Comparison of ENCODE assay signal across 9 cellular contexts in the genomic region with DNA sequence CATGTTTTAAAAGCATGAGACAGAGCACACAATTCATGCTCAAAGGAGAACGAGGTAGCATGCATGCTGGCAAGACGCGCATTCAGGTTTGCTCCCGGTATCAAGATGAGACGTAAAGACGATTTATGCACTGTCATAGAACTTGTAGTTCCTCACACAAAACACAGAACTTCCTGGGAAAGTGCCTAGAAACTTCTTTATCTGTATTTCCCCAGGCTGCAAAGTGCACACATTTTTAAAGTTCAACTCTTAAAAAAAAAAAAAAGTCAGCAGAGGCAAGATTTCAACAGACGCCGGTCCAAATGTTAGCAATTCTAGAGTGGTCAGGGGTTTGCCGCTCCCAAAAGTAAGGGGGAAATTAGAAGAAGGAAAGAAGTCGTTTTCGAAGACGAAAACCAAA.
DNase-seq lines count a peak whose midpoint lies in the region; ATAC-seq, FAIRE-seq and TF ChIP-seq lines count a peak whose summit lies in the region.
"Had no signal": no experiment of that assay in that cellular context is flagged by ENCODE, and none has a peak within 500 bp of the region (broad histone marks: within the 10 kb centered on the region; RNA-seq: fewer than 3 reads in every experiment).

No MANE protein-coding gene starts in this region.

- peaks cover 4 to 8% of the 10 kb centered on the region in 2 experiments; a peak in 3 of 5 replicates for H3K27me3 ChIP-seq in K562 (ENCODE audit: control insufficient read depth in 2 of 2, insufficient read depth in 2 of 2, low read length in 2 of 2)

- peak overlapping the region; percentile 45; the same call in 1 of the 2 replicates for H3K4me2 ChIP-seq in K562 (ENCODE audit: insufficient read depth, low read length)

- POLR2A ChIA-PET in K562 (lab: Yijun Ruan, JAX), result interaction anchor here (0.7 kb wide), 1 partner anchor 10 kb away, joined by 3 read pairs; no protein-coding TSS in a partner anchor

- no peak overlapping the region for H3K9ac ChIP-seq in K562 (ENCODE audit: insufficient read depth in 1 of 2, low read depth in 2 of 2, low read length in 2 of 2)

- H3K36me3 Mint-ChIP-seq in stimulated activated naive CD8-positive, alpha-beta T cell treated with anti-CD3 and anti-CD28 coated beads, Interleukin-15, Interleukin-2, amounts not matched to agents 100 ng/mL and 50 ng/mL, for 24 hours (ENCODE audit: low read depth), result no peaks in the 10 kb centered on the region

- in situ Hi-C loops in K562 (cut with MboI), result no loop called here

- no peak for TF ChIP-seq RAD21 in K562 (CRISPR knock-in tag; conservative IDR thresholded peaks at IDR 0.05 in 1 of 2, IDR thresholded peaks at IDR 0.05 in 1 of 2)

- H3K9me3 ChIP-seq in K562 (replicated peaks; ENCODE audit: control insufficient read depth, insufficient read depth, low read depth, low read length) (no peaks in the 10 kb centered on the region), mucosa of descending colon (no peaks in the 10 kb centered on the region)
- H3K9me3 ChIP-seq: HAP-1 had no signal

- H3K4me3 Mint-ChIP-seq in stimulated activated naive CD8-positive, alpha-beta T cell treated with anti-CD3 and anti-CD28 coated beads, Interleukin-15, Interleukin-2, amounts not matched to agents 100 ng/mL and 50 ng/mL, for 24 hours, result peak overlapping the region; percentile 60

- no peaks in the 10 kb centered on the region for H3K9me3 Mint-ChIP-seq in stimulated activated naive CD8-positive, alpha-beta T cell treated with anti-CD3 and anti-CD28 coated beads, Interleukin-15, Interleukin-2, amounts not matched to agents 100 ng/mL and 50 ng/mL, for 24 hours

- H3K36me3 ChIP-seq in K562 (ENCODE audit: control insufficient read depth, insufficient read depth, low read length), result no peaks in the 10 kb centered on the region
- H3K36me3 ChIP-seq in mucosa of descending colon (ENCODE audit: low read depth), result no peaks in the 10 kb centered on the region
- H3K36me3 ChIP-seq: HAP-1 had no signal

- BruUV-seq in K562 (replicated peaks; lab: Mats Ljungman, UMichigan), result no TSS peak

- 31% methylated on average over 12 of the region's 12 CpGs for WGBS in K562 (ENCODE audit: insufficient coverage, low coverage, missing lambda C conversion rate)

- TF ChIP-seq CTCF in K562 (IDR thresholded peaks at IDR 0.05 in 2 of 3, conservative IDR thresholded peaks at IDR 0.05 in 1 of 3; ENCODE audit: insufficient read depth in 2 of 3, low read depth in 1 of 3, low read length in 3 of 3) (no peak), mucosa of descending colon (IDR thresholded peaks at IDR 0.05) (no peak)

- no peak for ATAC-seq in stimulated activated naive CD8-positive, alpha-beta T cell treated with anti-CD3 and anti-CD28 coated beads, Interleukin-15, Interleukin-2, amounts not matched to agents 100 U/mL and 50 U/mL, for 24 hours
- ATAC-seq in K562 (peak; percentile 76), mucosa of descending colon (peak; percentile 22), GM18502 (IDR thresholded peaks at IDR 0.05; ENCODE audit: poor library complexity, unreplicated experiment) (no peak), HG03039 (IDR thresholded peaks at IDR 0.05; ENCODE audit: unreplicated experiment) (no peak)

- H3K4me1 ChIP-seq in K562 (replicated peaks in 1 of 2; ENCODE audit: control insufficient read depth in 2 of 2, insufficient read depth in 2 of 2, low read length in 2 of 2), result peaks cover 0 to 8% of the 10 kb centered on the region in 2 experiments; a peak in 1 of 5 replicates
- no peaks in the 10 kb centered on the region for H3K4me1 ChIP-seq in mucosa of descending colon (ENCODE audit: low read depth)

- no peaks in the 10 kb centered on the region for H3K9me1 ChIP-seq in K562 (ENCODE audit: control insufficient read depth, insufficient read depth, low read length)

- no peak for DNase-seq in stimulated activated naive CD8-positive, alpha-beta T cell treated with anti-CD3 and anti-CD28 coated beads, Interleukin-15, Interleukin-2, amounts not matched to agents 100 U/mL and 50 U/mL, for 24 hours
- DNase-seq in K562 (ENCODE audit: extremely low read depth in 1 of 4, low spot score in 3 of 4) (peak in 2 of 4 experiments; percentile 20 to 31), mucosa of descending colon (no peak), amniotic stem cell (lab: John Stamatoyannopoulos, UW) (no peak), H4 (ENCODE audit: low spot score) (no peak)

- H3K4me3 ChIP-seq in K562 (no peak overlapping the region), mucosa of descending colon (no peak overlapping the region)
- H3K4me3 ChIP-seq: HAP-1 had no signal

- peaks cover 11% of the 10 kb centered on the region for H3K4me1 Mint-ChIP-seq in stimulated activated naive CD8-positive, alpha-beta T cell treated with anti-CD3 and anti-CD28 coated beads, Interleukin-15, Interleukin-2, amounts not matched to agents 100 ng/mL and 50 ng/mL, for 24 hours (ENCODE audit: low read depth)

- CTCF ChIA-PET in K562 (lab: Yijun Ruan, JAX; ENCODE audit: low intra/inter-chr PET ratio), result no interaction called here

- TF ChIP-seq EP300 in K562 (IDR thresholded peaks at IDR 0.05; ENCODE audit: low read length), result no peak

- H3K27ac ChIP-seq in K562 (ENCODE audit: extremely low read depth, low read depth, low read length), result no peak overlapping the region

- peak overlapping the region; percentile 81 for H2AFZ ChIP-seq in K562 (ENCODE audit: low read depth, low read length)

- TF ChIP-seq POLR2A in K562 (conservative IDR thresholded peaks at IDR 0.05), result no peak

- H3K27me3 Mint-ChIP-seq in stimulated activated naive CD8-positive, alpha-beta T cell treated with anti-CD3 and anti-CD28 coated beads, Interleukin-15, Interleukin-2, amounts not matched to agents 100 ng/mL and 50 ng/mL, for 24 hours, result no peaks in the 10 kb centered on the region

- intact Hi-C loops in K562 (cut with micrococcal nuclease), result loop anchor here (5.0 kb wide), 2 partner anchors 54 to 664 kb away; no protein-coding TSS in a partner anchor
- intact Hi-C loops in mucosa of descending colon (cut with DNase I, micrococcal nuclease), result no loop called here

- no peaks in the 10 kb centered on the region for H4K20me1 ChIP-seq in K562 (replicated peaks; ENCODE audit: control insufficient read depth, insufficient read depth, low read length)

- peak; percentile 71 for FAIRE-seq in K562 (lab: Jason Lieb, UNC)

- peak overlapping the region; percentile 64 for H3K27ac Mint-ChIP-seq in stimulated activated naive CD8-positive, alpha-beta T cell treated with anti-CD3 and anti-CD28 coated beads, Interleukin-15, Interleukin-2, amounts not matched to agents 100 ng/mL and 50 ng/mL, for 24 hours

- H3K79me2 ChIP-seq in K562 (ENCODE audit: control insufficient read depth, insufficient read depth, low read length), result no peaks in the 10 kb centered on the region

TF ChIP-seq in K562, 482 proteins besides CTCF, POLR2A, EP300 and RAD21 (continues in another document):
- TF ChIP-seq RBBP5 (IDR thresholded peaks at IDR 0.05; ENCODE audit: borderline replicate concordance, insufficient read depth, low read length, poor library complexity, severe bottlenecking) (no peak), GABPA (tag; conservative IDR thresholded peaks at IDR 0.05; ENCODE audit: low read depth) (peak; percentile 32; the same call in 1 of the 2 replicates)

Comparison
In these comparisons a context has a peak if more than half of its experiments do, and no peak if none do; other contexts are left out.
1. ATAC-seq: peak in K562 (single experiment) and mucosa of descending colon (single experiment); none in stimulated activated naive CD8-positive, alpha-beta T cell treated with anti-CD3 and anti-CD28 coated beads, Interleukin-15, Interleukin-2, amounts not matched to agents 100 U/mL and 50 U/mL, for 24 hours (single experiment), GM18502 (single experiment) and HG03039 (single experiment).